In the genomic region with DNA sequence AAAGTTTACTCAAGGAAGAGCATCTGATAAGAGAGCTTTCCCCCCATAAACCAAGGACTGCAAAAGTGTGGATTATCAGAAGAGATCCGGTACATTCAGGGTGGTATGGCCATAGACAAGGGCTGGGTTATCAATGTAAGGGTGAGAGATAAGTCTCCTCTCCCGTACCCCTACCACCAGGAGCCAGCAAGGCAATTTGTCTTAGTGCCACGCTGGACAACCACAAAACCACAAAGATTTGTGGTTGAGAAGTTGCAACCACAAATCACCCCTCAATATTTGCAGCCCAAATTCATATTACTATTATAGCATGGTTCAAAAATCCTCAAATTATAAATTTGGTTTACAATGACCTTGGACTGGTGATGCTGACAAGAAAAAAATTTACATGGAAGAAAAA, we compare ENCODE assay signal across 17 cellular contexts. TPM values are rescaled to one million over a fixed set of nuclear protein-coding genes. Genes with fewer than 3 reads are reported as not detected.
"Had no signal": no experiment of that assay in that cellular context is flagged by ENCODE, and none has a peak within 500 bp of the region (broad histone marks: within the 10 kb centered on the region; RNA-seq: fewer than 3 reads in every experiment).

No MANE protein-coding gene starts in this region.

- H3K27me3 ChIP-seq: cardiac muscle cell, hepatocyte, thyroid gland had no signal

- H3K9me3 ChIP-seq: SK-N-SH, thyroid gland had no signal

- H2AFZ ChIP-seq: hepatocyte had no signal

- H3K4me3 ChIP-seq: cardiac muscle cell, hepatocyte, thyroid gland had no signal

- H3K9me3 Mint-ChIP-seq: naive thymus-derived CD8-positive, alpha-beta T cell had no signal

- H3K27ac ChIP-seq: cardiac muscle cell, epithelial cell of prostate, hepatocyte, thyroid gland had no signal

- H3K9ac ChIP-seq: SK-N-SH had no signal

- H3K4me2 ChIP-seq: hepatocyte, SK-N-SH had no signal

- H3K27me3 Mint-ChIP-seq: naive thymus-derived CD8-positive, alpha-beta T cell had no signal

- DNase-seq: activated CD4-positive, alpha-beta T cell treated with anti-CD3 and anti-CD28 coated beads for 48 hours; activated CD4-positive, CD25-positive, alpha-beta regulatory T cell; activated naive CD4-positive, alpha-beta T cell treated with Interleukin-2 at 50 U/mL for 16 hours; amniotic stem cell; foreskin fibroblast; left cardiac atrium; mesenchymal stem cell; naive thymus-derived CD8-positive, alpha-beta T cell; occipital lobe; posterior cingulate gyrus; SK-N-SH; stimulated activated naive CD4-positive, alpha-beta T cell; T1000; thyroid gland had no signal

- ATAC-seq: left cardiac atrium; naive thymus-derived CD8-positive, alpha-beta T cell had no signal

RNA-seq across cellular contexts. Expression of a gene that starts 16.4 kb away (rescaled TPM):
- total RNA-seq: occipital lobe had no signal
